Comparison of ENCODE assay signal across 8 cellular contexts in genomic region chr7:75739796-75740672, GRCh38. TPM values are rescaled to one million over a fixed set of nuclear protein-coding genes. Genes with fewer than 3 reads are reported as not detected.
DNase-seq lines count a peak whose midpoint lies in the region; ATAC-seq, FAIRE-seq and TF ChIP-seq lines count a peak whose summit lies in the region.

No MANE protein-coding gene starts in this region.

- H3K27me3 Mint-ChIP-seq in activated T-cell treated with anti-CD3 and anti-CD28 coated beads, Interleukin-2, amount 50 U/mL, for 4 hours (ENCODE audit: low read depth), result peaks cover 3% of the 10 kb centered on the region
- H3K27me3 Mint-ChIP-seq in stimulated activated naive CD8-positive, alpha-beta T cell treated with anti-CD3 and anti-CD28 coated beads, Interleukin-15, amount 100 ng/mL, for 72 hours, result peaks cover 33% of the 10 kb centered on the region

- no peaks in the 10 kb centered on the region for H3K9me3 ChIP-seq in iPS-18a (ENCODE audit: control insufficient read depth, low read depth, low read length)

- H3K27me3 ChIP-seq in GM06990 (replicated peaks; ENCODE audit: control insufficient read depth, insufficient read depth, low read length) (no peaks in the 10 kb centered on the region), iPS-18a (ENCODE audit: control insufficient read depth, insufficient read depth, low read length) (peaks cover 18% of the 10 kb centered on the region)

- no peak for TF ChIP-seq CTCF in GM06990 (IDR thresholded peaks at IDR 0.05; ENCODE audit: insufficient read depth, low read length, poor library complexity, severe bottlenecking)

- peak overlapping the region; percentile 2 for H3K9ac ChIP-seq in iPS-18a (ENCODE audit: low read length)

- no peak for TF ChIP-seq POLR2A in H54 (IDR thresholded peaks at IDR 0.05; ENCODE audit: low read depth, low read length)

- H3K4me3 ChIP-seq in GM06990 (replicated peaks; ENCODE audit: low read depth, low read length) (peak overlapping the region; percentile 68), iPS-18a (ENCODE audit: low read length) (peak overlapping the region; percentile 49)

- H3K36me3 Mint-ChIP-seq in activated T-cell treated with anti-CD3 and anti-CD28 coated beads, Interleukin-2, amount 50 U/mL, for 4 hours (ENCODE audit: insufficient read depth), result no peaks in the 10 kb centered on the region

- H3K36me3 ChIP-seq in GM06990 (ENCODE audit: control insufficient read depth, insufficient read depth, low read length) (no peaks in the 10 kb centered on the region), iPS-18a (ENCODE audit: control insufficient read depth, low read depth, low read length) (no peaks in the 10 kb centered on the region)

- FAIRE-seq in H54 (lab: Jason Lieb, UNC), result no peak

- H3K4me3 Mint-ChIP-seq in activated T-cell treated with anti-CD3 and anti-CD28 coated beads, Interleukin-2, amount 50 U/mL, for 4 hours, result peak overlapping the region; percentile 95
- H3K4me3 Mint-ChIP-seq in stimulated activated naive CD8-positive, alpha-beta T cell treated with anti-CD3 and anti-CD28 coated beads, Interleukin-15, amount 100 ng/mL, for 72 hours, result peak overlapping the region; percentile 96 to 97

- H3K4me1 Mint-ChIP-seq in activated T-cell treated with anti-CD3 and anti-CD28 coated beads, Interleukin-2, amount 50 U/mL, for 4 hours (ENCODE audit: low read depth), result peaks cover 24% of the 10 kb centered on the region
- H3K4me1 Mint-ChIP-seq in stimulated activated naive CD8-positive, alpha-beta T cell treated with anti-CD3 and anti-CD28 coated beads, Interleukin-15, amount 100 ng/mL, for 72 hours, result peaks cover 34% of the 10 kb centered on the region

- no peaks in the 10 kb centered on the region for H3K9me3 Mint-ChIP-seq in activated T-cell treated with anti-CD3 and anti-CD28 coated beads, Interleukin-2, amount 50 U/mL, for 4 hours
- H3K9me3 Mint-ChIP-seq in stimulated activated naive CD8-positive, alpha-beta T cell treated with anti-CD3 and anti-CD28 coated beads, Interleukin-15, amount 100 ng/mL, for 72 hours, result no peaks in the 10 kb centered on the region

- peak overlapping the region; percentile 82 to 95 for H3K27ac Mint-ChIP-seq in stimulated activated naive CD8-positive, alpha-beta T cell treated with anti-CD3 and anti-CD28 coated beads, Interleukin-15, amount 100 ng/mL, for 72 hours

- no peak for DNase-seq in GM06990 (ENCODE audit: extremely low read depth, insufficient read length)
- no peak for DNase-seq in activated T-cell treated with anti-CD3 and anti-CD28 coated beads, Interleukin-2, amount 50 U/mL, for 4 hours
- DNase-seq in stimulated activated naive CD8-positive, alpha-beta T cell treated with anti-CD3 and anti-CD28 coated beads, Interleukin-15, amount 100 ng/mL, for 72 hours, result no peak
- no peak for DNase-seq in NCI-H2171 (lab: John Stamatoyannopoulos, UW)
- DNase-seq in NCI-H1092 treated with DMSO at 0.1 percent for 48 hours (lab: John Stamatoyannopoulos, UW), result no peak
- DNase-seq in H54 (ENCODE audit: insufficient read length, low spot score), result no peak

- no peak overlapping the region for H3K27ac ChIP-seq in iPS-18a (ENCODE audit: low read length)

- ATAC-seq in HG02759 (IDR thresholded peaks at IDR 0.05; ENCODE audit: unreplicated experiment), result peak; percentile 25
- no peak for ATAC-seq in activated T-cell treated with anti-CD3 and anti-CD28 coated beads, Interleukin-2, amount 50 U/mL, for 4 hours
- no peak for ATAC-seq in stimulated activated naive CD8-positive, alpha-beta T cell treated with anti-CD3 and anti-CD28 coated beads, Interleukin-15, amount 100 ng/mL, for 72 hours

- H3K4me1 ChIP-seq in iPS-18a (ENCODE audit: control insufficient read depth, low read depth, low read length), result peaks cover 4% of the 10 kb centered on the region

RNA-seq across cellular contexts. Expression of gene HIP1, which starts 1.3 kb away (rescaled TPM):
- 1 to 10 TPM in 2 of 3 donors, under 1 TPM in 1; 0.90 to 2.3 (median 1.3) TPM for total RNA-seq in activated T-cell treated with anti-CD3 and anti-CD28 coated beads, Interleukin-2, amount 50 U/mL, for 4 hours

RNA-seq across cellular contexts. Expression of gene CCL26, which starts 32.0 kb away (rescaled TPM):
- total RNA-seq in activated T-cell treated with anti-CD3 and anti-CD28 coated beads, Interleukin-2, amount 50 U/mL, for 4 hours, result not detected
